In genomic region chr2:20585351-20585709, GRCh38 we compare ENCODE assay signal across 1 cellular context.
TF ChIP-seq lines count a peak whose summit lies in the region.

No MANE protein-coding gene starts in this region.

TF ChIP-seq in GM23338, 12 proteins besides CTCF, POLR2A, EP300 and RAD21 (continued from another document):
- TF ChIP-seq ZNF462 (CRISPR knock-in tag; IDR thresholded peaks at IDR 0.05) = no peak
- no peak for TF ChIP-seq ZNF331 (CRISPR knock-in tag; IDR thresholded peaks at IDR 0.05; ENCODE audit: low read depth)
- no peak for TF ChIP-seq ETS1 (IDR thresholded peaks at IDR 0.05)
- no peak for TF ChIP-seq JUNB (IDR thresholded peaks at IDR 0.05; ENCODE audit: unreplicated experiment)
- no peak for TF ChIP-seq POLR2AphosphoS5 (IDR thresholded peaks at IDR 0.05; ENCODE audit: low read depth)
- TF ChIP-seq STAT1 (IDR thresholded peaks at IDR 0.05; ENCODE audit: unreplicated experiment) = no peak
- no peak for TF ChIP-seq EZH2phosphoT487 (IDR thresholded peaks at IDR 0.05; ENCODE audit: unreplicated experiment)
TF ChIP-seq in GM23338: peak in this region for 0.
